Comparison of ENCODE assay signal across 8 cellular contexts in genomic region chr9:107465467-107466451, GRCh38. TPM values are rescaled to one million over a fixed set of nuclear protein-coding genes. Genes with fewer than 3 reads are reported as not detected.
A peak's percentile ranks its signal among the peaks of the same experiment; 100 is the strongest.
DNase-seq lines count a peak whose midpoint lies in the region; ATAC-seq, FAIRE-seq and TF ChIP-seq lines count a peak whose summit lies in the region.

No MANE protein-coding gene starts in this region.

- in situ Hi-C loops in HepG2 (cut with HindIII; ENCODE audit: extremely low pct_ligation_motif_present, low pct_unique_long_range_greater_than_20kb), result no loop called here

- TF ChIP-seq EP300 in HepG2 (IDR thresholded peaks at IDR 0.05; ENCODE audit: low read depth in 2 of 2, low read length in 2 of 2) (no peak), HepG2 (CRISPR knock-in tag; IDR thresholded peaks at IDR 0.05; ENCODE audit: borderline replicate concordance) (no peak)

- ATAC-seq in HepG2, result no peak
- ATAC-seq in HG03039 (IDR thresholded peaks at IDR 0.05; ENCODE audit: unreplicated experiment), result peak; percentile 89

- H3K36me3 ChIP-seq in liver (ENCODE audit: control insufficient read depth in 4 of 4, insufficient read depth in 3 of 4, low read depth in 1 of 4, low read length in 3 of 4) (no peaks in the 10 kb centered on the region), HepG2 (replicated peaks in 1 of 2; ENCODE audit: control insufficient read depth in 1 of 2, insufficient read depth in 2 of 2, low read length in 2 of 2) (no peaks in the 10 kb centered on the region), mesendoderm (ENCODE audit: control insufficient read depth, insufficient read depth, low read length) (no peaks in the 10 kb centered on the region), testis (ENCODE audit: low read depth, missing control alignments) (no peaks in the 10 kb centered on the region)

- POLR2A ChIA-PET in HepG2 (lab: Yijun Ruan, JAX), result no interaction called here

- H3K27ac Mint-ChIP-seq in endothelial cell (ENCODE audit: unreplicated experiment), result no peak overlapping the region

- H2AFZ ChIP-seq in HepG2 (ENCODE audit: low read length), result no peak overlapping the region

- no peak for FAIRE-seq in HepG2 (lab: Jason Lieb, UNC)

- H3K79me1 ChIP-seq in mesendoderm (ENCODE audit: low read length), result no peaks in the 10 kb centered on the region

- TF ChIP-seq CTCF in liver (IDR thresholded peaks at IDR 0.05; ENCODE audit: low read depth, low read length, missing input control) (peak; percentile 59), HepG2 (CRISPR knock-in tag; IDR thresholded peaks at IDR 0.05) (no peak), endothelial cell (IDR thresholded peaks at IDR 0.05; ENCODE audit: unreplicated experiment) (peak; percentile 80), testis (IDR thresholded peaks at IDR 0.05) (peak; percentile 62 to 90 (median 80))

- H3K9ac ChIP-seq in liver (ENCODE audit: low read depth in 1 of 2, low read length in 2 of 2) (no peak overlapping the region), HepG2 (ENCODE audit: insufficient read depth, low read depth, low read length) (no peak overlapping the region), mesendoderm (ENCODE audit: low read length) (peak overlapping the region; percentile 65)

- no peak for DNase-seq in HepG2 (ENCODE audit: low spot score)
- peak; percentile 67 for DNase-seq in SW480 (ENCODE audit: low spot score)
- peak; percentile 81 for DNase-seq in endothelial cell (ENCODE audit: low spot score)
- peak; percentile 51 for DNase-seq in mesendoderm
- peak; percentile 71 for DNase-seq in testis
- DNase-seq in T1000 (lab: John Stamatoyannopoulos, UW), result no peak

- no peak overlapping the region for H4K5ac ChIP-seq in mesendoderm (ENCODE audit: low read length)

- H4K20me1 ChIP-seq in HepG2 (ENCODE audit: insufficient read depth, low read length), result no peaks in the 10 kb centered on the region

- H3K56ac ChIP-seq in mesendoderm (ENCODE audit: low read length), result peak overlapping the region; percentile 85

- H3K27me3 ChIP-seq in liver (ENCODE audit: control insufficient read depth in 4 of 4, insufficient read depth in 4 of 4, low read length in 3 of 4), result peaks cover 0 to 5% (median 0%) of the 10 kb centered on the region in 4 donors
- no peaks in the 10 kb centered on the region; a peak in 1 of 5 replicates for H3K27me3 ChIP-seq in HepG2 (ENCODE audit: control insufficient read depth in 1 of 2, insufficient read depth in 2 of 2, low read length in 2 of 2)
- peaks cover 8% of the 10 kb centered on the region for H3K27me3 ChIP-seq in mesendoderm (ENCODE audit: insufficient read depth, low read length, poor library complexity)
- no peaks in the 10 kb centered on the region for H3K27me3 ChIP-seq in testis

- H3K79me2 ChIP-seq in HepG2 (ENCODE audit: insufficient read depth, low read length) (no peaks in the 10 kb centered on the region), mesendoderm (ENCODE audit: control insufficient read depth, insufficient read depth, low read length) (no peaks in the 10 kb centered on the region)

- no peaks in the 10 kb centered on the region for H3K9me3 Mint-ChIP-seq in endothelial cell (ENCODE audit: unreplicated experiment)

- H3K27ac ChIP-seq in liver (ENCODE audit: low read depth in 1 of 2, low read length in 2 of 2), result no peak overlapping the region
- no peak overlapping the region for H3K27ac ChIP-seq in HepG2 (ENCODE audit: extremely low read length, insufficient read depth, low read length)
- H3K27ac ChIP-seq in mesendoderm (ENCODE audit: low read depth, low read length), result no peak overlapping the region
- H3K27ac ChIP-seq in testis, result peak overlapping the region; percentile 7 to 19

- H3K4ac ChIP-seq in mesendoderm (ENCODE audit: low read depth, low read length), result no peak overlapping the region

- TF ChIP-seq POLR2A in HepG2 (IDR thresholded peaks at IDR 0.05; ENCODE audit: insufficient read depth in 1 of 2, low read depth in 2 of 2, low read length in 2 of 2), result no peak
- TF ChIP-seq POLR2A in testis (IDR thresholded peaks at IDR 0.05), result no peak

- H3K4me1 Mint-ChIP-seq in endothelial cell (ENCODE audit: unreplicated experiment), result no peaks in the 10 kb centered on the region

- H3K27me3 Mint-ChIP-seq in endothelial cell (ENCODE audit: unreplicated experiment), result peaks cover 2% of the 10 kb centered on the region

- no peak overlapping the region for H2BK5ac ChIP-seq in mesendoderm (ENCODE audit: low read length)

- peaks cover 0 to 13% (median 7%) of the 10 kb centered on the region in 4 donors for H3K4me1 ChIP-seq in liver (ENCODE audit: control insufficient read depth in 4 of 4, insufficient read depth in 4 of 4, low read length in 3 of 4)
- peaks cover 7% of the 10 kb centered on the region; the same call in 1 of the 2 replicates for H3K4me1 ChIP-seq in HepG2 (ENCODE audit: insufficient read depth, low read length)
- H3K4me1 ChIP-seq in mesendoderm (ENCODE audit: control insufficient read depth, low read depth, low read length), result peaks cover 2% of the 10 kb centered on the region
- peaks cover 7% of the 10 kb centered on the region for H3K4me1 ChIP-seq in testis

- intact Hi-C loops in HepG2 (cut with micrococcal nuclease; ENCODE audit: unreplicated experiment), result no loop called here
- intact Hi-C loops in testis (cut with DNase I; ENCODE audit: low total_unique reads), result loop anchor here (10.0 kb wide), 1 partner anchor 1099 kb away; no protein-coding TSS in a partner anchor

- H3K4me3 Mint-ChIP-seq in endothelial cell (ENCODE audit: unreplicated experiment), result peak overlapping the region; percentile 88

- H2BK15ac ChIP-seq in mesendoderm (replicated peaks; ENCODE audit: low read depth), result no peak overlapping the region

- H3K9me3 ChIP-seq in liver (ENCODE audit: control insufficient read depth in 4 of 4, low read length in 3 of 4) (no peaks in the 10 kb centered on the region), HepG2 (ENCODE audit: low read length) (no peaks in the 10 kb centered on the region), testis (no peaks in the 10 kb centered on the region)

- WGBS in liver, result 10% methylated on average over 75 of the region's 75 CpGs
- 75% methylated on average over 41 of the region's 75 CpGs for WGBS in HepG2 (ENCODE audit: low lambda C conversion rate)
- WGBS in mesendoderm (ENCODE audit: extremely low coverage, insufficient coverage, low lambda C conversion rate), result no CpG with 5 or more reads among the region's 75 CpGs
- 4 to 6% methylated on average over 35 to 58 of the region's 75 CpGs for WGBS in testis, 2 donors

- H4K8ac ChIP-seq in mesendoderm (ENCODE audit: low read depth, low read length), result no peak overlapping the region

- no TSS peak for BruUV-seq in HepG2 (replicated peaks; lab: Mats Ljungman, UMichigan)

- H3K4me2 ChIP-seq in HepG2 (ENCODE audit: low read depth, low read length) (no peak overlapping the region), mesendoderm (ENCODE audit: low read length) (peak overlapping the region; percentile 80)

- H3K36me3 Mint-ChIP-seq in endothelial cell (ENCODE audit: low read depth, unreplicated experiment), result no peaks in the 10 kb centered on the region

- no peak overlapping the region for H3K23ac ChIP-seq in mesendoderm (ENCODE audit: low read length)

- H2BK120ac ChIP-seq in mesendoderm (ENCODE audit: low read depth, low read length), result no peak overlapping the region

- CTCF ChIA-PET in HepG2 (lab: Yijun Ruan, JAX; ENCODE audit: low intra/inter-chr PET ratio, low total read pairs), result no interaction called here

- H3K4me3 ChIP-seq in liver (ENCODE audit: low read depth in 1 of 3, low read length in 3 of 3) (peak overlapping the region; percentile 22 to 41 (median 34)), HepG2 (replicated peaks in 1 of 3; ENCODE audit: insufficient read depth in 1 of 3, low read depth in 2 of 3, low read length in 3 of 3) (no peak overlapping the region), mesendoderm (ENCODE audit: low read length) (no peak overlapping the region), testis (peak overlapping the region; percentile 58 to 72)

- H3K18ac ChIP-seq in mesendoderm (ENCODE audit: low read length), result peak overlapping the region; percentile 33

- peak; percentile 76 to 83 for TF ChIP-seq RAD21 in liver (IDR thresholded peaks at IDR 0.05)
- TF ChIP-seq RAD21 in HepG2 (CRISPR knock-in tag; IDR thresholded peaks at IDR 0.05), result no peak

- H2AK5ac ChIP-seq in mesendoderm (ENCODE audit: low read length), result no peak overlapping the region

TF ChIP-seq in liver, 16 proteins besides CTCF, POLR2A, EP300 and RAD21 (continues in another document):
- TF ChIP-seq FOXA2 (IDR thresholded peaks at IDR 0.05), result no peak
- TF ChIP-seq GABPA (IDR thresholded peaks at IDR 0.05 in 1 of 2, conservative IDR thresholded peaks at IDR 0.05 in 1 of 2), result no peak

TF ChIP-seq in HepG2, 621 proteins besides CTCF, POLR2A, EP300 and RAD21:
- no peak for TF ChIP-seq ZNF20 (CRISPR knock-in tag; IDR thresholded peaks at IDR 0.05)

RNA-seq across cellular contexts. Expression of gene KLF4, which starts 23.8 kb away (rescaled TPM):
- total RNA-seq in liver (1 to 10 TPM; 3.8 to 7.4 TPM), HepG2 (2016; rRNA removed; fragmentation: Illumina TruSeq; extraction: Trizol) (0.20 TPM in 1 of 2 replicates, not detected in the other), endothelial cell (ENCODE audit: unreplicated experiment) (16.4 TPM), testis (10 to 100 TPM; 61.1 to 84.8 TPM)
- polyA plus RNA-seq in liver (1 to 10 TPM; 1.1 to 2.7 TPM), HepG2 (2011; rRNA removed) (0.37 and 0.55 TPM in 2 replicates), testis (ENCODE audit: insufficient read depth, low read depth, low replicate concordance) (64.9 TPM)
- not detected in 2 replicates for total RNA-seq in HepG2 (2016; cell fraction: cytosol; rRNA removed; fragmentation: Illumina TruSeq; extraction: Trizol; ENCODE audit: low read depth)
- total RNA-seq in HepG2 (2016; cell fraction: insoluble cytoplasmic fraction; rRNA removed; fragmentation: Illumina TruSeq; extraction: Trizol), result 0.28 TPM in 1 of 2 replicates, not detected in the other
- total RNA-seq in HepG2 (2016; cell fraction: membrane; rRNA removed; fragmentation: Illumina TruSeq; extraction: Trizol), result 0.09 and 0.17 TPM in 2 replicates
- 0.40 and 0.88 TPM in 2 replicates for total RNA-seq in HepG2 (2016; cell fraction: nucleus; rRNA removed; fragmentation: Illumina TruSeq; extraction: Trizol)
- 0.42 and 0.46 TPM in 2 replicates for polyA plus RNA-seq in HepG2 (2011; cell fraction: cytosol; rRNA removed)
- polyA plus RNA-seq in HepG2 (2011; cell fraction: nucleus; rRNA removed), result 1.9 and 2.3 TPM in 2 replicates
- 0.13 and 1.5 TPM in 2 replicates for polyA plus RNA-seq in HepG2 (2012)
- polyA plus RNA-seq in HepG2 (2016; cell fraction: cytosol; fragmentation: Illumina TruSeq; extraction: Trizol; ENCODE audit: low read depth), result not detected in 2 replicates
- polyA plus RNA-seq in HepG2 (2016; cell fraction: insoluble cytoplasmic fraction; fragmentation: Illumina TruSeq; extraction: Trizol; ENCODE audit: low read depth), result 0.11 TPM in 1 of 2 replicates, not detected in the other
- 0.07 and 0.26 TPM in 2 replicates for polyA plus RNA-seq in HepG2 (2016; cell fraction: membrane; fragmentation: Illumina TruSeq; extraction: Trizol; ENCODE audit: low read depth)
- 0.53 and 0.56 TPM in 2 replicates for polyA plus RNA-seq in HepG2 (2016; cell fraction: nucleus; fragmentation: Illumina TruSeq; extraction: Trizol; ENCODE audit: insufficient read depth, low read depth)
- polyA minus RNA-seq in HepG2 (2011; rRNA and poly(A)+ RNA removed; ENCODE audit: low replicate concordance), result 0.56 and 10.8 TPM in 2 replicates
- polyA minus RNA-seq in HepG2 (2011; cell fraction: cytosol; rRNA and poly(A)+ RNA removed), result 0.26 and 1.2 TPM in 2 replicates
- 1.1 and 1.3 TPM in 2 replicates for polyA minus RNA-seq in HepG2 (2011; cell fraction: nucleus; rRNA and poly(A)+ RNA removed)
- polyA plus RNA-seq in mesendoderm (2013, experiment 1 of 2), result 3.1 TPM
- 3.7 TPM for polyA plus RNA-seq in mesendoderm (2013, experiment 2 of 2)

Comparison
In these comparisons a context has a peak if more than half of its experiments do, and no peak if none do; other contexts are left out.
1. H3K4me3 ChIP-seq: peak in liver (3 of 3) and testis (2 of 2); none in HepG2 (0 of 3) and mesendoderm (single experiment).
2. H3K27ac ChIP-seq: peak in testis (2 of 2); none in liver (0 of 2), HepG2 (single experiment) and mesendoderm (single experiment).
3. DNase-seq: peak in SW480 (single experiment), endothelial cell (single experiment), mesendoderm (single experiment) and testis (single experiment); none in HepG2 (single experiment) and T1000 (single experiment).